8 cellular contexts compared by ENCODE assay signal in the genomic region with DNA sequence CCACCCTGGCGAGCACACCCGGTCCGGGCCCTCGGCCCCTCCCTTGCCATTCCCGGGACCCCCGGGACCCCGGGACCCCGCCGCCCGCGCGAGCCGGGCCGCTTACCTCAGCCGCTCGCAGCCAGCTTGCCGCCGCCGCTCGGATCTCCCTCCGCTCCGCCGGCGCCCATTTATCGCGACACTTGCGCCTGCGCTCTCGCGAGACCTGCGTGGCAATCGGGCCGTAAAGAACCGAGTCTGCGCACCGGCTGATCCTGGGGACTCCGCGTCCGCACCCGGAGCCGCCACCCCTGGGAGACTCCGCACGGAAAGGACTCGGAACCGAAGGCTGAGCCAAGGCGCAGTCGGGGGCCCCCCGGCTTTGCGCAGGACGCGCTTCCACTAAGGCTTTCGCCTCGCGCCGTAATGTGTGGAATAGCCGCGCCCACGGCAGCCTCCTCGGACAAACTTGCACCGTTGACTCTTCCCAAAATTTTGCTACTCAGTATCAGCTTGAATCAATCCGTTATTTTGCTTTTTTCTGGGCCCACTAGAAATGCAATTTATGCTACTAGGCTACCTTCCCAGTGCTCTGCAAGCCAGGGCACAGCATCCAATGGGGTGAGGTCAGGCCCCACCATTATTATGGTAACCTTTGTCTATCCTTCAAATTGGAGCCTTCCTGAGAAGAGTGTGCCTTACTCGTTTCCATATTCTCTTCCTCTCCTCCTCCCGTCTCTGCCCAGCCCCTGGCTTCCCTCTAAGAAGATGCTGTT. TPM values are rescaled to one million over a fixed set of nuclear protein-coding genes. Genes with fewer than 3 reads are reported as not detected.
A peak's percentile ranks its signal among the peaks of the same experiment; 100 is the strongest.
DNase-seq lines count a peak whose midpoint lies in the region; ATAC-seq and TF ChIP-seq lines count a peak whose summit lies in the region.

MAD1L1 (minus strand) TSS at position 180 of the 755 bp plus-strand sequence. CDS start 2,812 bp downstream, outside the sequence.

- H3K4me3 Mint-ChIP-seq in T-helper 1 cell treated with Interleukin-12 subunit alpha and Interleukin-12 subunit beta and Interleukin-4 antibody, amounts not matched to agents 30 μg/mL and 1 μg/mL, for 36 hours = peak within 1 kb of the TSS; percentile 94

- H3K4me3 ChIP-seq in GM12864 (ENCODE audit: low read depth, low read length) = peak within 1 kb of the TSS; percentile 79
- peak within 1 kb of the TSS; percentile 99 for H3K4me3 ChIP-seq in left ventricle myocardium inferior
- H3K4me3 ChIP-seq in prostate gland = peak within 1 kb of the TSS; percentile 76 to 94

- peak within 1 kb of the TSS; percentile 89 for H3K27ac Mint-ChIP-seq in T-helper 1 cell treated with Interleukin-12 subunit alpha and Interleukin-12 subunit beta and Interleukin-4 antibody, amounts not matched to agents 30 μg/mL and 1 μg/mL, for 36 hours

- H3K9me3 ChIP-seq in left ventricle myocardium inferior (replicated peaks) = no peaks in the 10 kb centered on the region
- no peaks in the 10 kb centered on the region for H3K9me3 ChIP-seq in prostate gland

- H3K4me1 ChIP-seq in left ventricle myocardium inferior (peaks cover 55% of the 10 kb centered on the region), prostate gland (replicated peaks) (no peaks in the 10 kb centered on the region)

- no peaks in the 10 kb centered on the region for H3K27me3 ChIP-seq in left ventricle myocardium inferior (ENCODE audit: low read depth)
- no peaks in the 10 kb centered on the region for H3K27me3 ChIP-seq in prostate gland (replicated peaks; ENCODE audit: insufficient read depth)

- peaks cover 17% of the 10 kb centered on the region for H3K4me1 Mint-ChIP-seq in T-helper 1 cell treated with Interleukin-12 subunit alpha and Interleukin-12 subunit beta and Interleukin-4 antibody, amounts not matched to agents 30 μg/mL and 1 μg/mL, for 36 hours (ENCODE audit: low read depth)

- no peaks in the 10 kb centered on the region for H3K27me3 Mint-ChIP-seq in T-helper 1 cell treated with Interleukin-12 subunit alpha and Interleukin-12 subunit beta and Interleukin-4 antibody, amounts not matched to agents 30 μg/mL and 1 μg/mL, for 36 hours (ENCODE audit: low read depth)

- peak; percentile 80 for ATAC-seq in HG02759 (IDR thresholded peaks at IDR 0.05; ENCODE audit: unreplicated experiment)

- peak within 1 kb of the TSS; percentile 84 for H3K27ac ChIP-seq in left ventricle myocardium inferior (replicated peaks)
- H3K27ac ChIP-seq in prostate gland = peak within 1 kb of the TSS; percentile 51 to 55

- TF ChIP-seq CTCF in GM12864 (IDR thresholded peaks at IDR 0.05; ENCODE audit: low read depth, low read length, missing control alignments) = no peak
- TF ChIP-seq CTCF in left ventricle myocardium inferior (IDR thresholded peaks at IDR 0.05; ENCODE audit: borderline replicate concordance) = no peak
- TF ChIP-seq CTCF in prostate gland (IDR thresholded peaks at IDR 0.05) = peak in 1 of 4 experiments; percentile 7

- no peaks in the 10 kb centered on the region for H3K9me3 Mint-ChIP-seq in T-helper 1 cell treated with Interleukin-12 subunit alpha and Interleukin-12 subunit beta and Interleukin-4 antibody, amounts not matched to agents 30 μg/mL and 1 μg/mL, for 36 hours

- under 1% methylated on average over 63 of the region's 63 CpGs for WGBS in prostate gland

- intact Hi-C loops in left ventricle myocardium inferior (cut with micrococcal nuclease) (no loop called here), prostate gland (cut with DNase I) (no loop called here)

- H3K36me3 ChIP-seq in left ventricle myocardium inferior (peaks cover 51% of the 10 kb centered on the region), prostate gland (peaks cover 0 to 1% of the 10 kb centered on the region in 2 donors)

- DNase-seq in GM12864 (ENCODE audit: low read depth) = peak; percentile 59
- DNase-seq in NCI-H1436 treated with DMSO at 0.1 percent for 48 hours (lab: John Stamatoyannopoulos, UW) = peak; percentile 31
- DNase-seq in amniotic stem cell (lab: John Stamatoyannopoulos, UW) = peak; percentile 85
- peak; percentile 91 for DNase-seq in left ventricle myocardium inferior
- DNase-seq in prostate gland (ENCODE audit: low spot score) = peak; percentile 85
- DNase-seq in ureter (ENCODE audit: low spot score) = peak; percentile 90

- peak; percentile 47 for TF ChIP-seq POLR2A in prostate gland (IDR thresholded peaks at IDR 0.05)

- H3K36me3 Mint-ChIP-seq in T-helper 1 cell treated with Interleukin-12 subunit alpha and Interleukin-12 subunit beta and Interleukin-4 antibody, amounts not matched to agents 30 μg/mL and 1 μg/mL, for 36 hours (ENCODE audit: low read depth) = peaks cover 20% of the 10 kb centered on the region

RNA-seq across cellular contexts. Expression of gene MAD1L1, which starts in this region (rescaled TPM):
- total RNA-seq in left ventricle myocardium inferior = 16.2 TPM
- 10 to 100 TPM; 79.3 to 91.9 TPM for total RNA-seq in prostate gland
- total RNA-seq in ureter = 41.4 TPM

Comparison
In these comparisons a context has a peak if more than half of its experiments do, and no peak if none do; other contexts are left out.
1. Peak in every context shown above with its lines: DNase-seq, ATAC-seq, H3K4me3 ChIP-seq and H3K27ac ChIP-seq.
2. DNase-seq: peak in every context shown above with its lines; median percentile 91 in left ventricle myocardium inferior; 90 in ureter; 85 in amniotic stem cell; 85 in prostate gland; 59 in GM12864; 31 in NCI-H1436 treated with DMSO at 0.1 percent for 48 hours.